23 cellular contexts compared by ENCODE assay signal in genomic region chr17:66560691-66561090, GRCh38.
A peak's percentile ranks its signal among the peaks of the same experiment; 100 is the strongest.
DNase-seq lines count a peak whose midpoint lies in the region; ATAC-seq and TF ChIP-seq lines count a peak whose summit lies in the region.
"Had no signal": no experiment of that assay in that cellular context is flagged by ENCODE, and none has a peak within 500 bp of the region (broad histone marks: within the 10 kb centered on the region; RNA-seq: fewer than 3 reads in every experiment).

No MANE protein-coding gene starts in this region.

- H3K27ac Mint-ChIP-seq in CD8-positive, alpha-beta T cell = peak overlapping the region; percentile 66
- H3K27ac Mint-ChIP-seq in activated T-helper 2 cell treated with anti-CD3 and anti-CD28 coated beads, Interferon-gamma antibody, Interleukin-2, Interleukin-4, amounts not matched to agents 10 μg/mL and 5 μg/mL and 100 μg/mL, durations not matched to agents 14 hours and 24 hours and 36 hours = peak overlapping the region; percentile 33
- H3K27ac Mint-ChIP-seq in osteocyte (ENCODE audit: unreplicated experiment) = no peak overlapping the region
- H3K27ac Mint-ChIP-seq: GM23338, IgD-negative memory B cell had no signal

- H3K27ac ChIP-seq in CD8-positive, alpha-beta T cell (ENCODE audit: low read depth, low read length) = no peak overlapping the region
- H3K27ac ChIP-seq: 22Rv1, RWPE1 had no signal

- no peak overlapping the region for H3K4me3 ChIP-seq in CD8-positive, alpha-beta T cell (ENCODE audit: low read depth, low read length)
- H3K4me3 ChIP-seq: GM23338 had no signal

- ATAC-seq in CD8-positive, alpha-beta T cell = no peak
- no peak for ATAC-seq in left colon
- ATAC-seq: GM23338 had no signal

- H3K27me3 Mint-ChIP-seq in CD8-positive, alpha-beta T cell (ENCODE audit: low read depth) = no peaks in the 10 kb centered on the region
- no peaks in the 10 kb centered on the region for H3K27me3 Mint-ChIP-seq in activated T-helper 2 cell treated with anti-CD3 and anti-CD28 coated beads, Interferon-gamma antibody, Interleukin-2, Interleukin-4, amounts not matched to agents 10 μg/mL and 5 μg/mL and 100 μg/mL, durations not matched to agents 14 hours and 24 hours and 36 hours (ENCODE audit: low read depth)
- no peaks in the 10 kb centered on the region for H3K27me3 Mint-ChIP-seq in osteocyte (ENCODE audit: unreplicated experiment)
- H3K27me3 Mint-ChIP-seq: CD4-positive, CD25-positive, alpha-beta regulatory T cell; IgD-negative memory B cell had no signal

- no peaks in the 10 kb centered on the region for H3K4me1 ChIP-seq in CD8-positive, alpha-beta T cell (ENCODE audit: insufficient read depth, low read length)

- no peaks in the 10 kb centered on the region for H3K9me3 Mint-ChIP-seq in CD8-positive, alpha-beta T cell
- H3K9me3 Mint-ChIP-seq in activated T-helper 2 cell treated with anti-CD3 and anti-CD28 coated beads, Interferon-gamma antibody, Interleukin-2, Interleukin-4, amounts not matched to agents 10 μg/mL and 5 μg/mL and 100 μg/mL, durations not matched to agents 14 hours and 24 hours and 36 hours = no peaks in the 10 kb centered on the region
- H3K9me3 Mint-ChIP-seq in osteocyte (ENCODE audit: unreplicated experiment) = peaks cover 10% of the 10 kb centered on the region
- H3K9me3 Mint-ChIP-seq: CD4-positive, CD25-positive, alpha-beta regulatory T cell; IgD-negative memory B cell had no signal

- no peak overlapping the region for H3K4me3 Mint-ChIP-seq in CD8-positive, alpha-beta T cell
- H3K4me3 Mint-ChIP-seq in activated T-helper 2 cell treated with anti-CD3 and anti-CD28 coated beads, Interferon-gamma antibody, Interleukin-2, Interleukin-4, amounts not matched to agents 10 μg/mL and 5 μg/mL and 100 μg/mL, durations not matched to agents 14 hours and 24 hours and 36 hours (ENCODE audit: low read depth) = no peak overlapping the region
- no peak overlapping the region for H3K4me3 Mint-ChIP-seq in osteocyte (ENCODE audit: unreplicated experiment)
- H3K4me3 Mint-ChIP-seq: CD4-positive, CD25-positive, alpha-beta regulatory T cell; GM23338; H9; IgD-negative memory B cell had no signal

- intact Hi-C loops in CD8-positive, alpha-beta T cell (cut with DNase I, micrococcal nuclease) = loop anchor here in 1 of 2 experiments (10.0 kb wide), 1 partner anchor 344 kb away; no protein-coding TSS in a partner anchor
- intact Hi-C loops in activated T-helper 2 cell treated with anti-CD3 and anti-CD28 coated beads, Interferon-gamma antibody, Interleukin-2, Interleukin-4, amounts not matched to agents 10 μg/mL and 5 μg/mL and 100 μg/mL, durations not matched to agents 14 hours and 24 hours and 36 hours (cut with micrococcal nuclease) = no loop called here
- intact Hi-C loops in left colon (cut with DNase I, micrococcal nuclease) = no loop called here

- DNase-seq in activated CD8-positive, alpha-beta memory T cell treated with anti-CD3 and anti-CD28 coated beads for 24 hours = peak; percentile 35
- no peak for DNase-seq in activated CD8-positive, alpha-beta memory T cell treated with anti-CD3 and anti-CD28 coated beads, Interleukin-2, amount 50 U/mL, for 48 hours
- DNase-seq in CD8-positive, alpha-beta T cell = no peak
- no peak for DNase-seq in activated T-helper 2 cell treated with anti-CD3 and anti-CD28 coated beads, Interferon-gamma antibody, Interleukin-2, Interleukin-4, amounts not matched to agents 10 μg/mL and 5 μg/mL and 100 μg/mL, durations not matched to agents 14 hours and 24 hours and 36 hours (ENCODE audit: low spot score)
- DNase-seq in osteocyte (ENCODE audit: extremely low spot score, unreplicated experiment) (peak; percentile 59), left colon (no peak), HPDE6-E6E7 (ENCODE audit: extremely low spot score) (no peak)
- no peak for DNase-seq in activated CD4-positive, alpha-beta T cell treated with anti-CD3 and anti-CD28 coated beads for 48 hours
- DNase-seq: ACHN; CD4-positive, CD25-positive, alpha-beta regulatory T cell; COR-L47; H9; NCI-H1092; NCI-H1417 treated with DMSO at 0.1 percent for 48 hours; NCI-H1694 treated with DMSO at 0.1 percent for 48 hours; NCI-H2081; NCI-H2227 treated with DMSO at 0.1 percent for 48 hours; NCI-H69; SHP77 had no signal

- peaks cover 36% of the 10 kb centered on the region for H3K4me1 Mint-ChIP-seq in CD8-positive, alpha-beta T cell (ENCODE audit: low read depth)
- H3K4me1 Mint-ChIP-seq in activated T-helper 2 cell treated with anti-CD3 and anti-CD28 coated beads, Interferon-gamma antibody, Interleukin-2, Interleukin-4, amounts not matched to agents 10 μg/mL and 5 μg/mL and 100 μg/mL, durations not matched to agents 14 hours and 24 hours and 36 hours (ENCODE audit: low read depth) = peaks cover 24% of the 10 kb centered on the region
- H3K4me1 Mint-ChIP-seq in osteocyte (ENCODE audit: unreplicated experiment) = peaks cover 9% of the 10 kb centered on the region
- H3K4me1 Mint-ChIP-seq: IgD-negative memory B cell had no signal

- H3K27me3 ChIP-seq in CD8-positive, alpha-beta T cell (ENCODE audit: insufficient read depth, low read length) = no peaks in the 10 kb centered on the region

- no peak for TF ChIP-seq CTCF in CD8-positive, alpha-beta T cell (IDR thresholded peaks at IDR 0.05)
- no peak for TF ChIP-seq CTCF in osteocyte (IDR thresholded peaks at IDR 0.05)

- CTCF ChIA-PET in CD8-positive, alpha-beta T cell (lab: Charles Lee) = no interaction called here

- H3K36me3 ChIP-seq in CD8-positive, alpha-beta T cell (ENCODE audit: insufficient read depth, low read length) = no peaks in the 10 kb centered on the region

- POLR2A ChIA-PET in CD8-positive, alpha-beta T cell (lab: Charles Lee) = no interaction called here

- peaks cover 20% of the 10 kb centered on the region for H3K36me3 Mint-ChIP-seq in CD8-positive, alpha-beta T cell
- H3K36me3 Mint-ChIP-seq in activated T-helper 2 cell treated with anti-CD3 and anti-CD28 coated beads, Interferon-gamma antibody, Interleukin-2, Interleukin-4, amounts not matched to agents 10 μg/mL and 5 μg/mL and 100 μg/mL, durations not matched to agents 14 hours and 24 hours and 36 hours (ENCODE audit: low read depth) = peaks cover 40% of the 10 kb centered on the region
- peaks cover 17% of the 10 kb centered on the region for H3K36me3 Mint-ChIP-seq in osteocyte (ENCODE audit: unreplicated experiment)
- H3K36me3 Mint-ChIP-seq: IgD-negative memory B cell had no signal

- no peaks in the 10 kb centered on the region for H3K9me3 ChIP-seq in CD8-positive, alpha-beta T cell (ENCODE audit: low read length)

Comparison
In these comparisons a context has a peak if more than half of its experiments do, and no peak if none do; other contexts are left out.
1. DNase-seq: peak in activated CD8-positive, alpha-beta memory T cell treated with anti-CD3 and anti-CD28 coated beads for 24 hours (single experiment) and osteocyte (single experiment); none in activated CD8-positive, alpha-beta memory T cell treated with anti-CD3 and anti-CD28 coated beads, Interleukin-2, amount 50 U/mL, for 48 hours (single experiment), CD8-positive, alpha-beta T cell (0 of 7), activated T-helper 2 cell treated with anti-CD3 and anti-CD28 coated beads, Interferon-gamma antibody, Interleukin-2, Interleukin-4, amounts not matched to agents 10 μg/mL and 5 μg/mL and 100 μg/mL, durations not matched to agents 14 hours and 24 hours and 36 hours (single experiment), left colon (0 of 2), HPDE6-E6E7 (single experiment) and activated CD4-positive, alpha-beta T cell treated with anti-CD3 and anti-CD28 coated beads for 48 hours (single experiment).